In genomic region chr6:157046776-157047175, GRCh38 we compare ENCODE assay signal across 21 cellular contexts.
DNase-seq lines count a peak whose midpoint lies in the region; FAIRE-seq and TF ChIP-seq lines count a peak whose summit lies in the region.
"Had no signal": no experiment of that assay in that cellular context is flagged by ENCODE, and none has a peak within 500 bp of the region (broad histone marks: within the 10 kb centered on the region; RNA-seq: fewer than 3 reads in every experiment).

No MANE protein-coding gene starts in this region.

- H3K4me3 Mint-ChIP-seq in brain, result peak overlapping the region in 1 of 5 experiments; percentile 48
- no peak overlapping the region for H3K4me3 Mint-ChIP-seq in nephron
- H3K4me3 Mint-ChIP-seq: CD4-positive, alpha-beta T cell had no signal

- DNase-seq in LHCN-M2 (ENCODE audit: low read depth) (peak; percentile 53), NCI-H510A (lab: John Stamatoyannopoulos, UW) (no peak), DMS79 treated with DMSO at 0.1 percent for 48 hours (lab: John Stamatoyannopoulos, UW) (no peak), T-helper 1 cell (no peak), frontal cortex (ENCODE audit: low spot score in 2 of 2) (no peak)
- DNase-seq: CD4-positive, alpha-beta T cell; COR-L47; DMS79; MM.1S; NCI-H1048; NCI-H1417 treated with DMSO at 0.1 percent for 48 hours; NCI-H187; NCI-H2107; NCI-H446 treated with DMSO at 0.1 percent for 48 hours; NCI-H69; SHP77 treated with DMSO at 0.1 percent for 48 hours; SK-N-SH had no signal

- H3K27me3 Mint-ChIP-seq in brain, result no peaks in the 10 kb centered on the region
- H3K27me3 Mint-ChIP-seq in nephron (ENCODE audit: low read depth), result no peaks in the 10 kb centered on the region
- H3K27me3 Mint-ChIP-seq: CD4-positive, alpha-beta T cell had no signal

- TF ChIP-seq CTCF in brain (conservative IDR thresholded peaks at IDR 0.05) (no peak), nephron (IDR thresholded peaks at IDR 0.05; ENCODE audit: unreplicated experiment in 3 of 3) (no peak)

- peaks cover 88% of the 10 kb centered on the region for H3K4me1 Mint-ChIP-seq in brain
- peaks cover 34% of the 10 kb centered on the region for H3K4me1 Mint-ChIP-seq in nephron

- H3K36me3 Mint-ChIP-seq in brain, result peaks cover 9% of the 10 kb centered on the region
- H3K36me3 Mint-ChIP-seq in nephron (ENCODE audit: low read depth), result peaks cover 8% of the 10 kb centered on the region

- peak overlapping the region in 4 of 5 experiments; percentile 69 to 92 (median 86) for H3K27ac Mint-ChIP-seq in brain
- peak overlapping the region in 2 of 3 experiments; percentile 13 to 70 for H3K27ac Mint-ChIP-seq in nephron
- H3K27ac Mint-ChIP-seq: CD4-positive, alpha-beta T cell had no signal

- FAIRE-seq in frontal cortex (lab: Jason Lieb, UNC), result no peak
- FAIRE-seq: GM12892, H1 had no signal

- H3K9me3 Mint-ChIP-seq in brain (no peaks in the 10 kb centered on the region), nephron (no peaks in the 10 kb centered on the region)
- H3K9me3 Mint-ChIP-seq: CD4-positive, alpha-beta T cell had no signal
